1 cellular context compared by ENCODE assay signal in genomic region chr17:40316571-40317344, GRCh38.
TF ChIP-seq lines count a peak whose summit lies in the region.

No MANE protein-coding gene starts in this region.

TF ChIP-seq in HepG2, 621 proteins besides CTCF, POLR2A, EP300 and RAD21 (continued from another document and continues in another):
- TF ChIP-seq ZNF276 (CRISPR knock-in tag; IDR thresholded peaks at IDR 0.05; ENCODE audit: low read depth), result peak; percentile 57; the same call in 1 of the 2 replicates
- TF ChIP-seq ZSCAN21 (CRISPR knock-in tag; IDR thresholded peaks at IDR 0.05; ENCODE audit: borderline replicate concordance), result peak; percentile 84; the same call in 1 of the 2 replicates
- no peak for TF ChIP-seq CREB1 (IDR thresholded peaks at IDR 0.05)
- TF ChIP-seq CREB1 (CRISPR knock-in tag; IDR thresholded peaks at IDR 0.05), result no peak
- no peak for TF ChIP-seq TCF7 (IDR thresholded peaks at IDR 0.05; ENCODE audit: low read depth)
- TF ChIP-seq TFAP4 (IDR thresholded peaks at IDR 0.05; ENCODE audit: borderline replicate concordance, low read depth), result peak; percentile 82; the same call in 1 of the 2 replicates
- TF ChIP-seq SNAPC5 (CRISPR knock-in tag; IDR thresholded peaks at IDR 0.05; ENCODE audit: borderline replicate concordance), result no peak
- TF ChIP-seq BRD4 (CRISPR knock-in tag; IDR thresholded peaks at IDR 0.05), result peak; percentile 77; the same call in 1 of the 2 replicates
- no peak for TF ChIP-seq SNAPC4 (CRISPR knock-in tag; IDR thresholded peaks at IDR 0.05)
- no peak for TF ChIP-seq RAD51 (IDR thresholded peaks at IDR 0.05; ENCODE audit: borderline replicate concordance)
- no peak for TF ChIP-seq MTF2 (CRISPR knock-in tag; IDR thresholded peaks at IDR 0.05; ENCODE audit: borderline replicate concordance)
- TF ChIP-seq ZBTB7B (CRISPR knock-in tag; IDR thresholded peaks at IDR 0.05), result peak; percentile 72; the same call in 1 of the 2 replicates
- TF ChIP-seq ZUFSP (CRISPR knock-in tag; IDR thresholded peaks at IDR 0.05; ENCODE audit: borderline replicate concordance), result no peak
- TF ChIP-seq SRSF4 (IDR thresholded peaks at IDR 0.05; ENCODE audit: low read depth, low read length, poor library complexity, severe bottlenecking), result no peak
- no peak; the same call in 1 of the 2 replicates for TF ChIP-seq ZSCAN29 (CRISPR knock-in tag; conservative IDR thresholded peaks at IDR 0.05)
- peak; percentile 50; the same call in 1 of the 2 replicates for TF ChIP-seq ZSCAN9 (CRISPR knock-in tag; IDR thresholded peaks at IDR 0.05; ENCODE audit: borderline replicate concordance)
- TF ChIP-seq RFXANK (CRISPR knock-in tag; IDR thresholded peaks at IDR 0.05), result 0 out of 2 replicates have a peak, but pooled peaks have one; percentile 36
- 0 out of 2 replicates have a peak, but pooled peaks have one; percentile 23 for TF ChIP-seq ONECUT2 (CRISPR knock-in tag; IDR thresholded peaks at IDR 0.05)
- TF ChIP-seq ZFYVE20 (CRISPR knock-in tag; IDR thresholded peaks at IDR 0.05; ENCODE audit: borderline replicate concordance, low read depth), result 0 out of 2 replicates have a peak, but pooled peaks have one; percentile 39
- peak; percentile 64; the same call in 1 of the 2 replicates for TF ChIP-seq HOXA5 (CRISPR knock-in tag; IDR thresholded peaks at IDR 0.05)
- TF ChIP-seq ZNF75D (CRISPR knock-in tag; IDR thresholded peaks at IDR 0.05; ENCODE audit: borderline replicate concordance), result 0 out of 2 replicates have a peak, but pooled peaks have one; percentile 49
- 0 out of 2 replicates have a peak, but pooled peaks have one; percentile 67 for TF ChIP-seq ZNF570 (CRISPR knock-in tag; IDR thresholded peaks at IDR 0.05; ENCODE audit: borderline replicate concordance)
- 0 out of 2 replicates have a peak, but pooled peaks have one; percentile 30 for TF ChIP-seq HNF4A (CRISPR knock-in tag; IDR thresholded peaks at IDR 0.05)
- TF ChIP-seq MAFF (IDR thresholded peaks at IDR 0.05; ENCODE audit: low read depth, low read length), result no peak
- TF ChIP-seq ZNF430 (CRISPR knock-in tag; IDR thresholded peaks at IDR 0.05), result peak; percentile 33; the same call in 1 of the 2 replicates
- no peak for TF ChIP-seq ZNF496 (CRISPR knock-in tag; IDR thresholded peaks at IDR 0.05; ENCODE audit: insufficient replicate concordance)
- no peak for TF ChIP-seq ZFP36 (IDR thresholded peaks at IDR 0.05; ENCODE audit: borderline replicate concordance, low read depth, low read length, partially characterized antibody)
- 0 out of 2 replicates have a peak, but pooled peaks have one; percentile 15 for TF ChIP-seq TBX3 (IDR thresholded peaks at IDR 0.05; ENCODE audit: borderline replicate concordance)
- peak; percentile 30 for TF ChIP-seq AGO1 (IDR thresholded peaks at IDR 0.05; ENCODE audit: low read depth, low read length, poor library complexity, severe bottlenecking)
- TF ChIP-seq ZNF224 (CRISPR knock-in tag; IDR thresholded peaks at IDR 0.05), result 0 out of 2 replicates have a peak, but pooled peaks have one; percentile 25
- TF ChIP-seq MXI1 (IDR thresholded peaks at IDR 0.05; ENCODE audit: borderline replicate concordance, low read depth, low read length), result peak; percentile 52; the same call in 1 of the 3 replicates
- TF ChIP-seq THAP11 (CRISPR knock-in tag; IDR thresholded peaks at IDR 0.05), result peak; percentile 56; the same call in 1 of the 2 replicates
- peak; percentile 70; the same call in 1 of the 2 replicates for TF ChIP-seq ZNF563 (CRISPR knock-in tag; IDR thresholded peaks at IDR 0.05)
- peak; percentile 67; the same call in 1 of the 2 replicates for TF ChIP-seq RXRA (CRISPR knock-in tag; IDR thresholded peaks at IDR 0.05)
- TF ChIP-seq PCBP1 (IDR thresholded peaks at IDR 0.05; ENCODE audit: borderline replicate concordance, low read depth, low read length), result peak; percentile 55; the same call in 1 of the 2 replicates
- TF ChIP-seq ESRRA (CRISPR knock-in tag; IDR thresholded peaks at IDR 0.05; ENCODE audit: low read depth), result peak; percentile 38
- TF ChIP-seq SKI (IDR thresholded peaks at IDR 0.05; ENCODE audit: partially characterized antibody), result peak; percentile 77
- peak; percentile 4; the same call in 1 of the 2 replicates for TF ChIP-seq ZBTB7A (CRISPR knock-in tag; IDR thresholded peaks at IDR 0.05)
- peak; percentile 79 for TF ChIP-seq ARNT2 (CRISPR knock-in tag; IDR thresholded peaks at IDR 0.05; ENCODE audit: low read depth)
- TF ChIP-seq KDM5B (CRISPR knock-in tag; IDR thresholded peaks at IDR 0.05; ENCODE audit: borderline replicate concordance), result peak; percentile 92; the same call in 1 of the 2 replicates
- TF ChIP-seq ATF2 (CRISPR knock-in tag; IDR thresholded peaks at IDR 0.05), result peak; percentile 91
- TF ChIP-seq MED1 (CRISPR knock-in tag; IDR thresholded peaks at IDR 0.05), result peak; percentile 62
- TF ChIP-seq BCLAF1 (IDR thresholded peaks at IDR 0.05), result no peak
- TF ChIP-seq ZNF737 (CRISPR knock-in tag; IDR thresholded peaks at IDR 0.05; ENCODE audit: borderline replicate concordance), result no peak
- peak; percentile 71; the same call in 1 of the 2 replicates for TF ChIP-seq HINFP (CRISPR knock-in tag; IDR thresholded peaks at IDR 0.05; ENCODE audit: low read depth)
- peak; percentile 85; the same call in 1 of the 2 replicates for TF ChIP-seq ZZZ3 (CRISPR knock-in tag; IDR thresholded peaks at IDR 0.05; ENCODE audit: borderline replicate concordance)
- peak; percentile 71; the same call in 1 of the 2 replicates for TF ChIP-seq ZNF264 (CRISPR knock-in tag; IDR thresholded peaks at IDR 0.05)
- peak; percentile 67 for TF ChIP-seq ZNF792 (CRISPR knock-in tag; IDR thresholded peaks at IDR 0.05)
- peak; percentile 19 for TF ChIP-seq TBL1XR1 (IDR thresholded peaks at IDR 0.05; ENCODE audit: borderline replicate concordance, low read length, partially characterized antibody)
